ENCODE assay signal across 1 cellular context in genomic region chr17:1435326-1435725, GRCh38.
TF ChIP-seq lines count a peak whose summit lies in the region.

No MANE protein-coding gene starts in this region.

TF ChIP-seq in WTC11, 78 proteins besides CTCF, POLR2A, EP300 and RAD21 (continued from another document):
- no peak for TF ChIP-seq HMGXB4 (CRISPR knock-in tag; IDR thresholded peaks at IDR 0.05)
TF ChIP-seq in WTC11: peak in this region for 0.
